ENCODE assay signal across 11 cellular contexts in the genomic region with DNA sequence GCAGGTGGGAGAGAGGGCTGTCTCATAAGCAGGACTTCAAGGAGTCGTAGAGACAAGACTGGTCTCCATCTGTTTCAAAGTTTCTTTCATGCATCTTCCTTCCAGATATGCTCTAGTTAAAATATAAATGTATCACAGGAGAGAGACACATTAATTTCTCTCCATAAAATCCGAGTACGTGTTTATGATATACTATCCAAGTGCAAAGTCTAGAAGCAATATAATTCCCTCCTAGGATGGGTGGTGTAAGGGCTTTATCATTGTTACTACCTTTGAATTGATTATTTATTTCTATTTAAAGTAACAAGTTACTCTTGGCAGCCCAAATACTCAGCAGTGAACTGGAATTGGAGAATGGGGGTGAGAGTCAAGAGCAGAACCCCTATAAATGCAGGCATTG.
"Had no signal": no experiment of that assay in that cellular context is flagged by ENCODE, and none has a peak within 500 bp of the region (broad histone marks: within the 10 kb centered on the region; RNA-seq: fewer than 3 reads in every experiment).

No MANE protein-coding gene starts in this region.

- FAIRE-seq: H1, H54 had no signal

- ATAC-seq: GM23338, HCT116 had no signal

- H3K9me3 ChIP-seq: HAP-1 had no signal

- H3K4me3 ChIP-seq: GM23248, GM23338, HAP-1 had no signal

- DNase-seq: GM23248, GOT3, H7, H9, HCEC 1CT, HFFc6 had no signal

- H3K36me3 ChIP-seq: HAP-1 had no signal

- H3K27ac ChIP-seq: GM23248 had no signal
